In the genomic region with DNA sequence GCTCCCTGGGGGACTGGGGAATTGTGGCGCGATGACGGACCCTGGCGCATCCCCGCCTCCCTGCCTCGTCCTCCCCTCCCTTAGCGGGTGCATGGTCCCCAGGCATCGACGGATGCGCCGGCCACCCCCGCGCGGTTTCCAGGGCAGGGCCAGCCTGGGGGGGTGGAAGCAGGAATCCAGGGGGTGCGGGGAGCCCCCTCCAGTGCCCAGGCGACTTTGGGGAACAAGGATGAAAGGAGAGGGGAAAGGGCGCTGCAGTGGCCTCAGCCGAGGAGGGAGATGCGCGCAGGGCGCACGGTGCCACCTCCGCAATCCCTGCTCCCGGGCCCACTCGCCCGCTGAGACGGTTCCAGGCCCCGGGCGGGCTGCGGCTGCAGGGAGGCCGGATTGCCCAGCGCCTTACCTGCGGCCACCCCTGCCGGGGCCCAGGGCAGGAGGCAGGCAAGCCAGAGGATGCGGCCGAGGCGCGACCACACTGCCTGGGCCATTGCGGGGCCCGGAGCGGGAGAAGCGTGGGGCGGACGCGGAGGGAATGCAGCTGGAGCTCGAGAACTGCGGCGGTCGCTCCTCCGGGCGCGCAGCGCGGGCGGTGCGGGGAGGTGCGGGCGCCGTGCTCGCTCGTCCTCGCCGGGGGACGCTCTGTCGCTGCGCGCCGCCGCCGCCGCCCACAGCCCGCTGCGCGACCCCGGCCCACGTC, we compare ENCODE assay signal across 8 cellular contexts. TPM values are rescaled to one million over a fixed set of nuclear protein-coding genes. Genes with fewer than 3 reads are reported as not detected.
DNase-seq lines count a peak whose midpoint lies in the region; ATAC-seq and TF ChIP-seq lines count a peak whose summit lies in the region.

A gene with protein sequence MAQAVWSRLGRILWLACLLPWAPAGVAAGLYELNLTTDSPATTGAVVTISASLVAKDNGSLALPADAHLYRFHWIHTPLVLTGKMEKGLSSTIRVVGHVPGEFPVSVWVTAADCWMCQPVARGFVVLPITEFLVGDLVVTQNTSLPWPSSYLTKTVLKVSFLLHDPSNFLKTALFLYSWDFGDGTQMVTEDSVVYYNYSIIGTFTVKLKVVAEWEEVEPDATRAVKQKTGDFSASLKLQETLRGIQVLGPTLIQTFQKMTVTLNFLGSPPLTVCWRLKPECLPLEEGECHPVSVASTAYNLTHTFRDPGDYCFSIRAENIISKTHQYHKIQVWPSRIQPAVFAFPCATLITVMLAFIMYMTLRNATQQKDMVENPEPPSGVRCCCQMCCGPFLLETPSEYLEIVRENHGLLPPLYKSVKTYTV (minus strand): TSS at position 641 of the 697 bp plus-strand sequence. CDS start 153 bp downstream, at position 488.

- peak; percentile 4 to 28 for ATAC-seq in activated CD4-positive, CD25-positive, alpha-beta regulatory T cell treated with anti-CD3 and anti-CD28 coated beads, Interleukin-2, amount 50 U/mL, for 24 hours
- peak; percentile 15 for ATAC-seq in activated CD8-positive, alpha-beta T cell treated with anti-CD3 and anti-CD28 coated beads for 36 hours
- peak; percentile 24 to 26 for ATAC-seq in stimulated activated naive B cell treated with anti-CD40 and anti-IgM and Interleukin-4, amounts not matched to agents 10 μg/mL and 1 μg/mL and 100 μg/mL, for 72 hours (replicated peaks)
- no peak for ATAC-seq in HG03571 (IDR thresholded peaks at IDR 0.05; ENCODE audit: unreplicated experiment)

- H3K4me3 ChIP-seq in hepatocyte, result peak within 1 kb of the TSS; percentile 26

- peak within 1 kb of the TSS; percentile 65 for H3K4me3 Mint-ChIP-seq in activated CD8-positive, alpha-beta T cell treated with anti-CD3 and anti-CD28 coated beads for 36 hours
- H3K4me3 Mint-ChIP-seq in stimulated activated naive B cell treated with anti-CD40 and anti-IgM and Interleukin-4, amounts not matched to agents 10 μg/mL and 1 μg/mL and 100 μg/mL, for 72 hours, result peak within 1 kb of the TSS; percentile 82 to 84

- H3K9me2 ChIP-seq in hepatocyte (replicated peaks; ENCODE audit: insufficient read depth), result no peaks in the 10 kb centered on the region

- H3K36me3 ChIP-seq in hepatocyte (replicated peaks; ENCODE audit: insufficient read depth, low read depth), result no peaks in the 10 kb centered on the region

- no peak within 1 kb of the TSS for H3K27ac ChIP-seq in hepatocyte

- no peaks in the 10 kb centered on the region for H3K4me1 ChIP-seq in hepatocyte (ENCODE audit: insufficient read depth)

- H3K9me3 ChIP-seq in hepatocyte (ENCODE audit: low read depth), result no peaks in the 10 kb centered on the region

- no peaks in the 10 kb centered on the region for H3K4me1 Mint-ChIP-seq in activated CD8-positive, alpha-beta T cell treated with anti-CD3 and anti-CD28 coated beads for 36 hours (ENCODE audit: low read depth)
- H3K4me1 Mint-ChIP-seq in stimulated activated naive B cell treated with anti-CD40 and anti-IgM and Interleukin-4, amounts not matched to agents 10 μg/mL and 1 μg/mL and 100 μg/mL, for 72 hours, result peaks cover 6 to 19% of the 10 kb centered on the region in 2 donors

- POLR2A ChIA-PET in activated CD8-positive, alpha-beta T cell treated with anti-CD3 and anti-CD28 coated beads for 36 hours (lab: Charles Lee), result interaction anchor here (0.7 kb wide), 1 partner anchor 8 kb away, joined by 3 read pairs; no protein-coding TSS in a partner anchor

- TF ChIP-seq CTCF in activated CD8-positive, alpha-beta T cell treated with anti-CD3 and anti-CD28 coated beads for 36 hours (IDR thresholded peaks at IDR 0.05), result no peak
- no peak for TF ChIP-seq CTCF in hepatocyte (IDR thresholded peaks at IDR 0.05; ENCODE audit: poor library complexity)

- intact Hi-C loops in activated CD8-positive, alpha-beta T cell treated with anti-CD3 and anti-CD28 coated beads for 36 hours (cut with micrococcal nuclease), result no loop called here

- no peaks in the 10 kb centered on the region for H3K9me3 Mint-ChIP-seq in activated CD8-positive, alpha-beta T cell treated with anti-CD3 and anti-CD28 coated beads for 36 hours
- H3K9me3 Mint-ChIP-seq in stimulated activated naive B cell treated with anti-CD40 and anti-IgM and Interleukin-4, amounts not matched to agents 10 μg/mL and 1 μg/mL and 100 μg/mL, for 72 hours, result no peaks in the 10 kb centered on the region

- peaks cover 37% of the 10 kb centered on the region for H3K27me3 ChIP-seq in hepatocyte

- CTCF ChIA-PET in activated CD8-positive, alpha-beta T cell treated with anti-CD3 and anti-CD28 coated beads for 36 hours (lab: Charles Lee), result no interaction called here

- no peaks in the 10 kb centered on the region for H3K79me2 ChIP-seq in hepatocyte

- no peak within 1 kb of the TSS for H2AFZ ChIP-seq in hepatocyte

- H3K4me2 ChIP-seq in hepatocyte, result peak within 1 kb of the TSS; percentile 90

- H3K36me3 Mint-ChIP-seq in activated CD8-positive, alpha-beta T cell treated with anti-CD3 and anti-CD28 coated beads for 36 hours (ENCODE audit: low read depth), result no peaks in the 10 kb centered on the region
- no peaks in the 10 kb centered on the region for H3K36me3 Mint-ChIP-seq in stimulated activated naive B cell treated with anti-CD40 and anti-IgM and Interleukin-4, amounts not matched to agents 10 μg/mL and 1 μg/mL and 100 μg/mL, for 72 hours

- no peak within 1 kb of the TSS for H3K27ac Mint-ChIP-seq in activated CD8-positive, alpha-beta T cell treated with anti-CD3 and anti-CD28 coated beads for 36 hours
- peak within 1 kb of the TSS; percentile 83 for H3K27ac Mint-ChIP-seq in stimulated activated naive B cell treated with anti-CD40 and anti-IgM and Interleukin-4, amounts not matched to agents 10 μg/mL and 1 μg/mL and 100 μg/mL, for 72 hours

- H4K20me1 ChIP-seq in hepatocyte (ENCODE audit: insufficient read depth, poor library complexity, severe bottlenecking), result no peaks in the 10 kb centered on the region

- 7% methylated on average over 48 of the region's 76 CpGs for WGBS in hepatocyte (ENCODE audit: low lambda C conversion rate, missing lambda C conversion rate)

- H3K27me3 Mint-ChIP-seq in activated CD8-positive, alpha-beta T cell treated with anti-CD3 and anti-CD28 coated beads for 36 hours, result peaks cover 24% of the 10 kb centered on the region
- peaks cover 15 to 19% of the 10 kb centered on the region in 2 donors for H3K27me3 Mint-ChIP-seq in stimulated activated naive B cell treated with anti-CD40 and anti-IgM and Interleukin-4, amounts not matched to agents 10 μg/mL and 1 μg/mL and 100 μg/mL, for 72 hours

- no peak for DNase-seq in activated CD4-positive, CD25-positive, alpha-beta regulatory T cell treated with anti-CD3 and anti-CD28 coated beads, Interleukin-2, amount 50 U/mL, for 72 hours
- no peak for DNase-seq in activated CD8-positive, alpha-beta T cell treated with anti-CD3 and anti-CD28 coated beads for 36 hours
- no peak for DNase-seq in hepatocyte (ENCODE audit: low spot score)
- DNase-seq in stimulated activated naive B cell treated with anti-CD40 and anti-IgM and Interleukin-4, amounts not matched to agents 10 μg/mL and 1 μg/mL and 100 μg/mL, for 72 hours, result peak; percentile 49
- DNase-seq in H4 (ENCODE audit: low spot score), result no peak
- no peak for DNase-seq in GF-D8 (lab: John Stamatoyannopoulos, UW)

RNA-seq across cellular contexts. Expression of the gene that starts here (rescaled TPM):
- under 1 TPM in 1 of 2 experiments, not detected in 1; 0.38 TPM for total RNA-seq in activated CD8-positive, alpha-beta T cell treated with anti-CD3 and anti-CD28 coated beads for 36 hours
- 0.90 and 1.4 TPM in 2 replicates for total RNA-seq in hepatocyte
- polyA plus RNA-seq in hepatocyte, result 0.33 and 3.3 TPM in 2 replicates
- 1.2 and 2.5 TPM in 2 replicates for total RNA-seq in H4 (2014; rRNA removed; shearing (Covaris generic))

Comparison
In these comparisons a context has a peak if more than half of its experiments do, and no peak if none do; other contexts are left out.
1. Peak in ATAC-seq in activated CD8-positive, alpha-beta T cell treated with anti-CD3 and anti-CD28 coated beads for 36 hours; RNA of the gene not detected or under 1 TPM.